2 cellular contexts compared by ENCODE assay signal in the genomic region with DNA sequence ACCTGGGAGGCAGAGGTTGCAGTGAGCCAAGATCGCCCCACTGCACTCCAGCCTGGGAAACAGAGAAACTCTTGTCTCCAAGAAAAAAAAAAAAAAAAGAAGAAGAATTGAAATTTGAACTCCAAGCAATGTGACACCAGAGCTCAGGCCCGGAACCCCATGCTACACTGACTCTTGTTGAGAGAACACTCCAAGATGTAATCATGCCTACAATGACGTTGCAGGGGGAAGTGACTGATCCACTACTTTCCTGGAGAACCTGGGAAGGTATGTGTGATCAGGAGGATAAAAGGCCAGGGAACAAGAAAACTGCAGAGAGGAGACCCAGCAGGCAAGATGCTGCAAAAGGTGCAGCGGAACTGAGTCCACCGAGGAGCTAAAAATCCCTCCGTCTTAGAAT.
TF ChIP-seq lines count a peak whose summit lies in the region.

No MANE protein-coding gene starts in this region.

TF ChIP-seq in GM23338, 12 proteins besides CTCF, POLR2A, EP300 and RAD21 (continues in another document):
- TF ChIP-seq, protein P1, sequence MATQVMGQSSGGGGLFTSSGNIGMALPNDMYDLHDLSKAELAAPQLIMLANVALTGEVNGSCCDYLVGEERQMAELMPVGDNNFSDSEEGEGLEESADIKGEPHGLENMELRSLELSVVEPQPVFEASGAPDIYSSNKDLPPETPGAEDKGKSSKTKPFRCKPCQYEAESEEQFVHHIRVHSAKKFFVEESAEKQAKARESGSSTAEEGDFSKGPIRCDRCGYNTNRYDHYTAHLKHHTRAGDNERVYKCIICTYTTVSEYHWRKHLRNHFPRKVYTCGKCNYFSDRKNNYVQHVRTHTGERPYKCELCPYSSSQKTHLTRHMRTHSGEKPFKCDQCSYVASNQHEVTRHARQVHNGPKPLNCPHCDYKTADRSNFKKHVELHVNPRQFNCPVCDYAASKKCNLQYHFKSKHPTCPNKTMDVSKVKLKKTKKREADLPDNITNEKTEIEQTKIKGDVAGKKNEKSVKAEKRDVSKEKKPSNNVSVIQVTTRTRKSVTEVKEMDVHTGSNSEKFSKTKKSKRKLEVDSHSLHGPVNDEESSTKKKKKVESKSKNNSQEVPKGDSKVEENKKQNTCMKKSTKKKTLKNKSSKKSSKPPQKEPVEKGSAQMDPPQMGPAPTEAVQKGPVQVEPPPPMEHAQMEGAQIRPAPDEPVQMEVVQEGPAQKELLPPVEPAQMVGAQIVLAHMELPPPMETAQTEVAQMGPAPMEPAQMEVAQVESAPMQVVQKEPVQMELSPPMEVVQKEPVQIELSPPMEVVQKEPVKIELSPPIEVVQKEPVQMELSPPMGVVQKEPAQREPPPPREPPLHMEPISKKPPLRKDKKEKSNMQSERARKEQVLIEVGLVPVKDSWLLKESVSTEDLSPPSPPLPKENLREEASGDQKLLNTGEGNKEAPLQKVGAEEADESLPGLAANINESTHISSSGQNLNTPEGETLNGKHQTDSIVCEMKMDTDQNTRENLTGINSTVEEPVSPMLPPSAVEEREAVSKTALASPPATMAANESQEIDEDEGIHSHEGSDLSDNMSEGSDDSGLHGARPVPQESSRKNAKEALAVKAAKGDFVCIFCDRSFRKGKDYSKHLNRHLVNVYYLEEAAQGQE (IDR thresholded peaks at IDR 0.05; ENCODE audit: unreplicated experiment): no peak
- no peak for TF ChIP-seq CREB1 (CRISPR knock-in tag; IDR thresholded peaks at IDR 0.05; ENCODE audit: low read depth)
- no peak for TF ChIP-seq ZNF462 (CRISPR knock-in tag; IDR thresholded peaks at IDR 0.05)
- no peak for TF ChIP-seq NANOG (IDR thresholded peaks at IDR 0.05; ENCODE audit: borderline replicate concordance)
- TF ChIP-seq JUNB (IDR thresholded peaks at IDR 0.05; ENCODE audit: unreplicated experiment): no peak
- no peak for TF ChIP-seq ZNF114 (CRISPR knock-in tag; IDR thresholded peaks at IDR 0.05)
- no peak for TF ChIP-seq ZNF331 (CRISPR knock-in tag; IDR thresholded peaks at IDR 0.05; ENCODE audit: low read depth)
- no peak for TF ChIP-seq EZH2 (IDR thresholded peaks at IDR 0.05; ENCODE audit: low read depth, unreplicated experiment)
- no peak for TF ChIP-seq STAT1 (IDR thresholded peaks at IDR 0.05; ENCODE audit: unreplicated experiment)
- TF ChIP-seq POLR2AphosphoS5 (IDR thresholded peaks at IDR 0.05; ENCODE audit: low read depth): no peak

TF ChIP-seq in H1, 55 proteins besides CTCF, POLR2A, EP300 and RAD21:
- TF ChIP-seq MAFK (IDR thresholded peaks at IDR 0.05; ENCODE audit: low read depth, low read length) (no peak), NRF1 (IDR thresholded peaks at IDR 0.05; ENCODE audit: low read depth, low read length) (no peak), HDAC6 (IDR thresholded peaks at IDR 0.05; ENCODE audit: low read depth, low read length) (no peak), SIRT6 (IDR thresholded peaks at IDR 0.05; ENCODE audit: low read length) (no peak), CEBPB (IDR thresholded peaks at IDR 0.05; ENCODE audit: low read depth, low read length) (no peak), TEAD4 (IDR thresholded peaks at IDR 0.05; ENCODE audit: low read depth, low read length) (no peak), ATF2 (IDR thresholded peaks at IDR 0.05; ENCODE audit: low read length) (no peak), CBX8 (IDR thresholded peaks at IDR 0.05; ENCODE audit: borderline replicate concordance, low read depth, low read length) (no peak), KDM4A (IDR thresholded peaks at IDR 0.05; ENCODE audit: low read depth, low read length, severe bottlenecking) (no peak), CHD2 (IDR thresholded peaks at IDR 0.05; ENCODE audit: low read length) (no peak), RXRA (IDR thresholded peaks at IDR 0.05; ENCODE audit: insufficient read depth, low read depth, low read length) (no peak), BRCA1 (IDR thresholded peaks at IDR 0.05; ENCODE audit: low read depth, low read length) (no peak), SIN3A (conservative IDR thresholded peaks at IDR 0.05 in 1 of 2, IDR thresholded peaks at IDR 0.05 in 1 of 2; ENCODE audit: low read depth in 1 of 2, low read length in 2 of 2) (no peak), RNF2 (IDR thresholded peaks at IDR 0.05; ENCODE audit: borderline replicate concordance, low read depth, low read length, missing control alignments, poor library complexity, severe bottlenecking) (no peak), TAF1 (IDR thresholded peaks at IDR 0.05; ENCODE audit: low read depth, low read length) (no peak), SP4 (IDR thresholded peaks at IDR 0.05; ENCODE audit: low read length) (no peak), JUND (IDR thresholded peaks at IDR 0.05; ENCODE audit: low read length) (no peak)
TF ChIP-seq in H1: peak in this region for 0.
